ENCODE assay signal across 1 cellular context in the genomic region with DNA sequence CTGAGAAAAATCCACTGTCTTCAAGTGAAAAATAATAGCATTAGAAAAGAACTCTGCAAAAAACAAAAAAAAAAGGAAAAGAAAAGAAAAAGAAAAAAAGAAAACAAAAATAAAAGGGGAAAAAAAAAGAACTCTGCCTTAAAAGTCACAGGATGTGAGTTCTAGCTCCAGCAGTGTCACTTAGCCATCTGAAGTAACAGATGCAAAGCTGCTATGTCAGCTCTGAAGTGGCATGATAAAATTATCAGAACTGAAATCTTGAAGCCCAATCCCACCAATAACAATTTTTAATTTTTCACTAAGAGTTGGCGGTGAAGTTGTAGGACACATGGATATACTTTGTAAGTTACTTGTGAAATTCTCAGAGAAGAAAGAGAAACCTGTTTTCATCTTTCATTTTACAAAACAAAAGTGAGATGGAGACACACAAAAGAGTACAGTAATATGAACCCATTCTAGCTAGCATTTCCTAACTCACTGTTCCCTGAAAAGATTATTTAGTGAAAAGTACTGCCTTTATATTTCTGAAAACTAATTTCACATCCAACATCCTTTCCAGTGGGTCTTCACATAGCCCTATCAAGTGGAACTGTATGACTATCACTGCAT.
TF ChIP-seq lines count a peak whose summit lies in the region.

No MANE protein-coding gene starts in this region.

TF ChIP-seq in K562, 482 proteins besides CTCF, POLR2A, EP300 and RAD21 (continued from another document):
- TF ChIP-seq, protein P1, sequence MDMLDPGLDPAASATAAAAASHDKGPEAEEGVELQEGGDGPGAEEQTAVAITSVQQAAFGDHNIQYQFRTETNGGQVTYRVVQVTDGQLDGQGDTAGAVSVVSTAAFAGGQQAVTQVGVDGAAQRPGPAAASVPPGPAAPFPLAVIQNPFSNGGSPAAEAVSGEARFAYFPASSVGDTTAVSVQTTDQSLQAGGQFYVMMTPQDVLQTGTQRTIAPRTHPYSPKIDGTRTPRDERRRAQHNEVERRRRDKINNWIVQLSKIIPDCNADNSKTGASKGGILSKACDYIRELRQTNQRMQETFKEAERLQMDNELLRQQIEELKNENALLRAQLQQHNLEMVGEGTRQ (CRISPR knock-in tag; IDR thresholded peaks at IDR 0.05): no peak
- TF ChIP-seq DPF2 (IDR thresholded peaks at IDR 0.05) (peak; percentile 20; the same call in 1 of the 2 replicates), TEAD4 (IDR thresholded peaks at IDR 0.05; ENCODE audit: low read length) (peak; percentile 29; the same call in 1 of the 2 replicates), TEAD4 (CRISPR knock-in tag; IDR thresholded peaks at IDR 0.05; ENCODE audit: borderline replicate concordance) (no peak), ARHGAP35 (IDR thresholded peaks at IDR 0.05; ENCODE audit: partially characterized antibody) (no peak), PTTG1 (tag; IDR thresholded peaks at IDR 0.05; ENCODE audit: low read depth) (no peak), CHD2 (IDR thresholded peaks at IDR 0.05; ENCODE audit: low read depth, low read length) (no peak), TBL1XR1 (IDR thresholded peaks at IDR 0.05; ENCODE audit: low read length in 2 of 2) (no peak), TAL1 (IDR thresholded peaks at IDR 0.05) (0 out of 2 replicates have a peak, but pooled peaks have one; percentile 13), SRSF1 (IDR thresholded peaks at IDR 0.05; ENCODE audit: low read depth, low read length) (no peak), ZNF121 (CRISPR knock-in tag; conservative IDR thresholded peaks at IDR 0.05) (no peak), SRF (CRISPR knock-in tag; IDR thresholded peaks at IDR 0.05) (no peak), POLR2H (tag; IDR thresholded peaks at IDR 0.05; ENCODE audit: low read depth) (0 out of 2 replicates have a peak, but pooled peaks have one; percentile 31)
- TF ChIP-seq, protein P2, sequence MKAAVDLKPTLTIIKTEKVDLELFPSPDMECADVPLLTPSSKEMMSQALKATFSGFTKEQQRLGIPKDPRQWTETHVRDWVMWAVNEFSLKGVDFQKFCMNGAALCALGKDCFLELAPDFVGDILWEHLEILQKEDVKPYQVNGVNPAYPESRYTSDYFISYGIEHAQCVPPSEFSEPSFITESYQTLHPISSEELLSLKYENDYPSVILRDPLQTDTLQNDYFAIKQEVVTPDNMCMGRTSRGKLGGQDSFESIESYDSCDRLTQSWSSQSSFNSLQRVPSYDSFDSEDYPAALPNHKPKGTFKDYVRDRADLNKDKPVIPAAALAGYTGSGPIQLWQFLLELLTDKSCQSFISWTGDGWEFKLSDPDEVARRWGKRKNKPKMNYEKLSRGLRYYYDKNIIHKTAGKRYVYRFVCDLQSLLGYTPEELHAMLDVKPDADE (conservative IDR thresholded peaks at IDR 0.05; ENCODE audit: control insufficient read depth, low read depth, low read length): no peak
- TF ChIP-seq, protein P3, sequence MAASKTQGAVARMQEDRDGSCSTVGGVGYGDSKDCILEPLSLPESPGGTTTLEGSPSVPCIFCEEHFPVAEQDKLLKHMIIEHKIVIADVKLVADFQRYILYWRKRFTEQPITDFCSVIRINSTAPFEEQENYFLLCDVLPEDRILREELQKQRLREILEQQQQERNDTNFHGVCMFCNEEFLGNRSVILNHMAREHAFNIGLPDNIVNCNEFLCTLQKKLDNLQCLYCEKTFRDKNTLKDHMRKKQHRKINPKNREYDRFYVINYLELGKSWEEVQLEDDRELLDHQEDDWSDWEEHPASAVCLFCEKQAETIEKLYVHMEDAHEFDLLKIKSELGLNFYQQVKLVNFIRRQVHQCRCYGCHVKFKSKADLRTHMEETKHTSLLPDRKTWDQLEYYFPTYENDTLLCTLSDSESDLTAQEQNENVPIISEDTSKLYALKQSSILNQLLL (CRISPR knock-in tag; IDR thresholded peaks at IDR 0.05; ENCODE audit: borderline replicate concordance): no peak
- TF ChIP-seq, protein P4, sequence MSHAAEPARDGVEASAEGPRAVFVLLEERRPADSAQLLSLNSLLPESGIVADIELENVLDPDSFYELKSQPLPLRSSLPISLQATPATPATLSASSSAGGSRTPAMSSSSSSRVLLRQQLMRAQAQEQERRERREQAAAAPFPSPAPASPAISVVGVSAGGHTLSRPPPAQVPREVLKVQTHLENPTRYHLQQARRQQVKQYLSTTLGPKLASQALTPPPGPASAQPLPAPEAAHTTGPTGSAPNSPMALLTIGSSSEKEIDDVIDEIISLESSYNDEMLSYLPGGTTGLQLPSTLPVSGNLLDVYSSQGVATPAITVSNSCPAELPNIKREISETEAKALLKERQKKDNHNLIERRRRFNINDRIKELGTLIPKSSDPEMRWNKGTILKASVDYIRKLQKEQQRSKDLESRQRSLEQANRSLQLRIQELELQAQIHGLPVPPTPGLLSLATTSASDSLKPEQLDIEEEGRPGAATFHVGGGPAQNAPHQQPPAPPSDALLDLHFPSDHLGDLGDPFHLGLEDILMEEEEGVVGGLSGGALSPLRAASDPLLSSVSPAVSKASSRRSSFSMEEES (CRISPR knock-in tag; IDR thresholded peaks at IDR 0.05): no peak
- TF ChIP-seq, protein P5, sequence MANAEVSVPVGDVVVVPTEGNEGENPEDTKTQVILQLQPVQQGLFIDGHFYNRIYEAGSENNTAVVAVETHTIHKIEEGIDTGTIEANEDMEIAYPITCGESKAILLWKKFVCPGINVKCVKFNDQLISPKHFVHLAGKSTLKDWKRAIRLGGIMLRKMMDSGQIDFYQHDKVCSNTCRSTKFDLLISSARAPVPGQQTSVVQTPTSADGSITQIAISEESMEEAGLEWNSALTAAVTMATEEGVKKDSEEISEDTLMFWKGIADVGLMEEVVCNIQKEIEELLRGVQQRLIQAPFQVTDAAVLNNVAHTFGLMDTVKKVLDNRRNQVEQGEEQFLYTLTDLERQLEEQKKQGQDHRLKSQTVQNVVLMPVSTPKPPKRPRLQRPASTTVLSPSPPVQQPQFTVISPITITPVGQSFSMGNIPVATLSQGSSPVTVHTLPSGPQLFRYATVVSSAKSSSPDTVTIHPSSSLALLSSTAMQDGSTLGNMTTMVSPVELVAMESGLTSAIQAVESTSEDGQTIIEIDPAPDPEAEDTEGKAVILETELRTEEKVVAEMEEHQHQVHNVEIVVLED (CRISPR knock-in tag; IDR thresholded peaks at IDR 0.05): no peak
TF ChIP-seq in K562: peak in this region for 10.
